Comparison of ENCODE assay signal across 18 cellular contexts in the genomic region with DNA sequence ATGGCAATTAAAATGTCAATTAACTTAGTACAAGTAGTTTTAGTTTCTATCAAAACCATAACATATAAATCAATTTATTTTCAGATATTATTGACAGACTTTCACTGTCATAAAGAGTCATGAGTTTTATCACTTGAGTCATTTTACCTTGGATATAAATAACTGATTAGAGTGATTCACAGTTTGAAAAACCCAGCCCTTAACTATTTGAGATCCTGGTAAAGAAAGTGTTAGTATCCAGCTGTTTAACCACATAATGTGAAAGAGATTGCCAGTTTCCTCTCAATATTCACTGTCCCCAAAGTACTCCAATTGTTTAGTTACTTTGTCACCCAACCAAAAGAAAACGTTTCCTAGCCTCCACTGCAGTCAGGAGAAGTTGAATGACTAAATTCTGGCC.
DNase-seq lines count a peak whose midpoint lies in the region; ATAC-seq, FAIRE-seq and TF ChIP-seq lines count a peak whose summit lies in the region.
"Had no signal": no experiment of that assay in that cellular context is flagged by ENCODE, and none has a peak within 500 bp of the region (broad histone marks: within the 10 kb centered on the region; RNA-seq: fewer than 3 reads in every experiment).

No MANE protein-coding gene starts in this region.

- H2BK5ac ChIP-seq in IMR-90 (ENCODE audit: low read depth, low read length, poor library complexity, severe bottlenecking), result no peak overlapping the region

- H3K27ac Mint-ChIP-seq in Caco-2 (ENCODE audit: unreplicated experiment), result no peak overlapping the region
- H3K27ac Mint-ChIP-seq: CD8-positive, alpha-beta memory T cell had no signal

- no peak overlapping the region for H2BK120ac ChIP-seq in IMR-90 (ENCODE audit: low read depth, low read length)

- no peaks in the 10 kb centered on the region for H3K4me1 Mint-ChIP-seq in Caco-2 (ENCODE audit: low read depth, unreplicated experiment)

- intact Hi-C loops in IMR-90 (cut with micrococcal nuclease), result no loop called here
- intact Hi-C loops in Caco-2 (cut with micrococcal nuclease; ENCODE audit: unreplicated experiment), result no loop called here

- H3K4ac ChIP-seq in IMR-90 (ENCODE audit: low read depth, low read length), result no peak overlapping the region

- in situ Hi-C loops in IMR-90 (cut with MboI; ENCODE audit: low sequenced_read_pairs), result no loop called here

- no peak overlapping the region for H3K56ac ChIP-seq in IMR-90 (ENCODE audit: extremely low read depth, insufficient read depth, low read length)

- H3K4me3 ChIP-seq in IMR-90 (ENCODE audit: insufficient read depth, low read depth, low read length) (no peak overlapping the region), small intestine (ENCODE audit: low read depth in 1 of 2, low read length in 2 of 2) (no peak overlapping the region), Caco-2 (ENCODE audit: low read depth, low read length) (no peak overlapping the region), MM.1S (ENCODE audit: low read length) (no peak overlapping the region)
- H3K4me3 ChIP-seq: BLaER1, PC-9 had no signal

- no peak for TF ChIP-seq CTCF in IMR-90 (conservative IDR thresholded peaks at IDR 0.05; ENCODE audit: low read depth, low read length)
- no peak for TF ChIP-seq CTCF in foreskin keratinocyte (conservative IDR thresholded peaks at IDR 0.05)
- no peak for TF ChIP-seq CTCF in Caco-2 (IDR thresholded peaks at IDR 0.05; ENCODE audit: insufficient read depth in 1 of 2, low read depth in 1 of 2, low read length in 1 of 2, severe bottlenecking in 1 of 2, unreplicated experiment in 1 of 2)
- TF ChIP-seq CTCF in MM.1S (IDR thresholded peaks at IDR 0.05; ENCODE audit: low read length), result no peak

- H3K27ac ChIP-seq in IMR-90 (ENCODE audit: insufficient read depth, low read length), result no peak overlapping the region
- no peak overlapping the region for H3K27ac ChIP-seq in foreskin keratinocyte
- H3K27ac ChIP-seq in small intestine (ENCODE audit: low read depth in 1 of 2, low read length in 1 of 2), result peak overlapping the region in 1 of 2 donors; percentile 62
- H3K27ac ChIP-seq in substantia nigra (ENCODE audit: low read depth, low read length, poor library complexity, severe bottlenecking), result no peak overlapping the region
- H3K27ac ChIP-seq in MM.1S (ENCODE audit: low read length), result no peak overlapping the region
- H3K27ac ChIP-seq: BLaER1, PC-9 had no signal

- H2AK5ac ChIP-seq in IMR-90 (ENCODE audit: low read depth, low read length), result no peak overlapping the region

- H3F3A ChIP-seq in MM.1S (ENCODE audit: insufficient read depth, low read length), result no peaks in the 10 kb centered on the region

- H3K36me3 Mint-ChIP-seq in Caco-2 (ENCODE audit: insufficient read depth, unreplicated experiment), result no peaks in the 10 kb centered on the region

- H3K4me1 ChIP-seq in IMR-90 (ENCODE audit: control insufficient read depth, insufficient read depth, low read length), result 0 out of 2 replicates have a peak, but pooled peaks cover 1% of the 10 kb centered on the region
- H3K4me1 ChIP-seq in foreskin keratinocyte, result no peaks in the 10 kb centered on the region
- peaks cover 0 to 4% of the 10 kb centered on the region in 2 donors for H3K4me1 ChIP-seq in small intestine (ENCODE audit: control insufficient read depth in 2 of 2, insufficient read depth in 1 of 2, low read depth in 1 of 2, low read length in 1 of 2)
- H3K4me1 ChIP-seq in Caco-2, result no peaks in the 10 kb centered on the region
- H3K4me1 ChIP-seq in MM.1S (ENCODE audit: low read length), result no peaks in the 10 kb centered on the region
- H3K4me1 ChIP-seq: BLaER1 had no signal

- FAIRE-seq in RCC 7860 (lab: Jason Lieb, UNC), result peak; percentile 71
- peak; percentile 78 for FAIRE-seq in small intestine (lab: Jason Lieb, UNC)

- no peak overlapping the region for H3K4me2 ChIP-seq in IMR-90 (ENCODE audit: low read depth, low read length)
- H3K4me2 ChIP-seq in MM.1S (ENCODE audit: low read depth, low read length), result no peak overlapping the region
- H3K4me2 ChIP-seq: BLaER1, PC-9, SK-N-SH had no signal

- H2AFZ ChIP-seq in IMR-90 (replicated peaks; ENCODE audit: low read length, poor library complexity) (no peak overlapping the region), MM.1S (ENCODE audit: low read length) (no peak overlapping the region)
- H2AFZ ChIP-seq: PC-9 had no signal

- no peak overlapping the region for H4K91ac ChIP-seq in IMR-90 (ENCODE audit: insufficient read depth, low read depth, low read length)

- CTCF ChIA-PET in IMR-90 (lab: Yijun Ruan, JAX) (interaction anchor here (0.6 to 1.2 kb wide), 3 partner anchors 9 to 651 kb away, joined by 3 read pairs; partner anchors contain the start of gene RGS21), Caco-2 (lab: Charles Lee) (no interaction called here)

- BruUV-seq in IMR-90 (replicated peaks; lab: Mats Ljungman, UMichigan), result no TSS peak
- no TSS peak for BruUV-seq in Caco-2 (replicated peaks; lab: Mats Ljungman, UMichigan)

- H3K9ac ChIP-seq in IMR-90 (ENCODE audit: low read depth, low read length), result no peak overlapping the region
- H3K9ac ChIP-seq in MM.1S (ENCODE audit: low read length), result no peak overlapping the region
- H3K9ac ChIP-seq: BLaER1, SK-N-SH had no signal

- POLR2A ChIA-PET in IMR-90 (lab: Charles Lee; ENCODE audit: unreplicated experiment) (no interaction called here), Caco-2 (lab: Charles Lee) (no interaction called here)

- no peak overlapping the region for H3K23ac ChIP-seq in IMR-90 (ENCODE audit: low read depth, low read length)

- no peaks in the 10 kb centered on the region for H3K36me3 ChIP-seq in IMR-90 (ENCODE audit: control insufficient read depth, insufficient read depth, low read length)
- H3K36me3 ChIP-seq in small intestine (ENCODE audit: control insufficient read depth in 2 of 2, insufficient read depth in 2 of 2, low read length in 2 of 2), result no peaks in the 10 kb centered on the region
- H3K36me3 ChIP-seq in Caco-2 (ENCODE audit: control insufficient read depth, insufficient read depth, low read length), result no peaks in the 10 kb centered on the region
- H3K36me3 ChIP-seq in MM.1S (replicated peaks; ENCODE audit: insufficient read depth, low read length), result no peaks in the 10 kb centered on the region
- H3K36me3 ChIP-seq: BLaER1 had no signal

- ATAC-seq in IMR-90 (ENCODE audit: low read depth), result no peak
- ATAC-seq in foreskin keratinocyte, result peak; percentile 55

- no peak overlapping the region for H2AK9ac ChIP-seq in IMR-90 (replicated peaks; ENCODE audit: low read depth, low read length, poor library complexity)

- no peak overlapping the region for H3K4me3 Mint-ChIP-seq in Caco-2 (ENCODE audit: unreplicated experiment)
- H3K4me3 Mint-ChIP-seq: CD8-positive, alpha-beta memory T cell had no signal

- H4K5ac ChIP-seq in IMR-90 (ENCODE audit: low read depth, low read length), result no peak overlapping the region

- dilution Hi-C loops in IMR-90 (cut with HindIII; ENCODE audit: low sequenced_read_pairs, unreplicated experiment), result no loop called here

- no peak overlapping the region for H2BK20ac ChIP-seq in IMR-90 (ENCODE audit: low read depth, low read length)

- no peak for TF ChIP-seq POLR2A in IMR-90 (IDR thresholded peaks at IDR 0.05; ENCODE audit: low read depth, low read length)

- H3K18ac ChIP-seq in IMR-90 (ENCODE audit: low read depth, low read length), result no peak overlapping the region

- H4K8ac ChIP-seq in IMR-90 (ENCODE audit: low read depth in 2 of 2, low read length in 2 of 2), result no peak overlapping the region

- no CpG with 5 or more reads among the region's 1 CpG for WGBS in IMR-90 (ENCODE audit: extremely low coverage in 2 of 2, insufficient read length in 1 of 2), 2 experiments
- WGBS in small intestine, 3 donors, result 8 to 28% (median 20%) methylated on average over 1 of the region's 1 CpG

- H3K9me1 ChIP-seq in IMR-90 (ENCODE audit: insufficient read depth, low read length), result no peaks in the 10 kb centered on the region

- H3K9me3 ChIP-seq in IMR-90 (ENCODE audit: control insufficient read depth, insufficient read depth, low read length) (no peaks in the 10 kb centered on the region), small intestine (ENCODE audit: control insufficient read depth, low read depth) (no peaks in the 10 kb centered on the region), Caco-2 (no peaks in the 10 kb centered on the region), MM.1S (replicated peaks; ENCODE audit: insufficient read depth, low read length) (no peaks in the 10 kb centered on the region)
- H3K9me3 ChIP-seq: BLaER1, SK-N-SH had no signal

- peak; percentile 5 for DNase-seq in IMR-90
- DNase-seq in RCC 7860 (ENCODE audit: low spot score), result no peak
- DNase-seq in foreskin keratinocyte, result no peak
- peak; percentile 79 for DNase-seq in small intestine
- no peak for DNase-seq in substantia nigra (lab: John Stamatoyannopoulos, UW)
- no peak for DNase-seq in Caco-2
- DNase-seq in MM.1S, result no peak
- DNase-seq: CD8-positive, alpha-beta memory T cell; GOT3; Karpas-422; NCI-H1048; NCI-H1694 treated with DMSO at 0.1 percent for 48 hours; NCI-H69; NK-92 treated with Interleukin-12 subunit alpha and Interleukin-12 subunit beta, amount 100 ng/mL, for 24 hours; PC-9; Right ventricle myocardium superior; SK-N-SH had no signal

- no peak overlapping the region for H3K14ac ChIP-seq in IMR-90 (replicated peaks; ENCODE audit: low read depth, low read length)

- no peaks in the 10 kb centered on the region for H3K27me3 ChIP-seq in IMR-90 (ENCODE audit: control insufficient read depth, insufficient read depth, low read length)
- H3K27me3 ChIP-seq in foreskin keratinocyte, result no peaks in the 10 kb centered on the region
- H3K27me3 ChIP-seq in small intestine (ENCODE audit: control insufficient read depth in 2 of 2, insufficient read depth in 2 of 2, low read length in 2 of 2), result no peaks in the 10 kb centered on the region
- H3K27me3 ChIP-seq in Caco-2 (replicated peaks; ENCODE audit: control insufficient read depth, insufficient read depth, low read length), result no peaks in the 10 kb centered on the region
- no peaks in the 10 kb centered on the region for H3K27me3 ChIP-seq in MM.1S (replicated peaks; ENCODE audit: insufficient read depth, low read length)
- H3K27me3 ChIP-seq: BLaER1 had no signal

- H2BK15ac ChIP-seq in IMR-90 (ENCODE audit: low read depth, low read length), result no peak overlapping the region

- H3K79me2 ChIP-seq in MM.1S (ENCODE audit: low read length), result no peaks in the 10 kb centered on the region

- H4K20me1 ChIP-seq in IMR-90 (ENCODE audit: insufficient read depth, low read length) (no peaks in the 10 kb centered on the region), MM.1S (ENCODE audit: insufficient read depth, low read length) (no peaks in the 10 kb centered on the region)
- H4K20me1 ChIP-seq: BLaER1 had no signal

- H3K79me1 ChIP-seq in IMR-90 (ENCODE audit: low read depth in 1 of 2, low read length in 2 of 2), result no peaks in the 10 kb centered on the region

- H3K9me2 ChIP-seq in MM.1S (replicated peaks; ENCODE audit: insufficient read depth, low read length), result no peaks in the 10 kb centered on the region
- H3K9me2 ChIP-seq: SK-N-SH had no signal

- no peak for TF ChIP-seq RAD21 in IMR-90 (IDR thresholded peaks at IDR 0.05; ENCODE audit: low read length)

- H3K9me3 Mint-ChIP-seq in Caco-2 (ENCODE audit: unreplicated experiment), result no peaks in the 10 kb centered on the region
- H3K9me3 Mint-ChIP-seq: CD8-positive, alpha-beta memory T cell had no signal

- H3K27me3 Mint-ChIP-seq in Caco-2 (ENCODE audit: insufficient read depth, unreplicated experiment), result no peaks in the 10 kb centered on the region

TF ChIP-seq in IMR-90, 13 proteins besides CTCF, POLR2A, EP300 and RAD21 (continues in another document):
- TF ChIP-seq MXI1 (IDR thresholded peaks at IDR 0.05; ENCODE audit: borderline replicate concordance, low read depth, low read length) (no peak), RFX5 (IDR thresholded peaks at IDR 0.05; ENCODE audit: low read depth, low read length) (no peak)

Comparison
In these comparisons a context has a peak if more than half of its experiments do, and no peak if none do; other contexts are left out.
1. DNase-seq: peak in IMR-90 (single experiment) and small intestine (single experiment); none in RCC 7860 (single experiment), foreskin keratinocyte (0 of 2), substantia nigra (0 of 49), Caco-2 (0 of 2) and MM.1S (single experiment).